In the genomic region with DNA sequence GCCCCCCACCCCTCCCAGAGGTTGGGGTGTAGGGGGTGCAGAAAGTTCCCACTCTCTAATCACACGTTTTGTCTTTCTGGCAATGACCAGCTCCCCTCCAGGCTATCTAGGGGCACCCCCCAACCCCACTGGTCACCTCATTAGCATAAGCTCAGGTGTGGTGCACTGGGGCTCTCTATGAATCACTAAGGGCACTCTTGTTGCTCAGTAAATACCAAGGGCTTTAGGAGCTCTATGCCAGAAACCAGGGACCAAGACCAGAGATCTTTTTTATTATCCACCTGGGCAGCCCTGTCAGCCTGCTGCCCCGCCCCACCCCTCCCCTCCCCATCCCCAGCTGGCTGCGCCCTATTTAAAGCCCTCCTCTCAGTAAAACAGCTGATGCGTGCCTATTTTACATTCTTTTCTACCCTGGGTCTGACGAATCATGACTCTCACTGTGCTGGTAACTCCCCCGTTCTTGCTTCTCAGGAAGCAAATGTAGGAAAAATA, we compare ENCODE assay signal across 9 cellular contexts. TPM values are rescaled to one million over a fixed set of nuclear protein-coding genes. Genes with fewer than 3 reads are reported as not detected.
DNase-seq lines count a peak whose midpoint lies in the region; ATAC-seq and TF ChIP-seq lines count a peak whose summit lies in the region.
"Had no signal": no experiment of that assay in that cellular context is flagged by ENCODE, and none has a peak within 500 bp of the region (broad histone marks: within the 10 kb centered on the region; RNA-seq: fewer than 3 reads in every experiment).

No MANE protein-coding gene starts in this region.

- no peak overlapping the region for H3K18ac ChIP-seq in H9 (ENCODE audit: insufficient read length, low read depth, low read length)

- H2BK12ac ChIP-seq in H9 (ENCODE audit: insufficient read length, low read depth, low read length): no peak overlapping the region

- H3K4me1 ChIP-seq in BLaER1 (peaks cover 69% of the 10 kb centered on the region), H9 (ENCODE audit: insufficient read depth, low read length) (no peaks in the 10 kb centered on the region)

- H3K27me3 ChIP-seq in BLaER1 (no peaks in the 10 kb centered on the region), H9 (ENCODE audit: insufficient read depth, low read length) (no peaks in the 10 kb centered on the region)

- H2BK15ac ChIP-seq in H9 (ENCODE audit: low read depth, low read length): no peak overlapping the region

- H3K4ac ChIP-seq in H9 (ENCODE audit: low read depth, low read length): no peak overlapping the region

- no peaks in the 10 kb centered on the region for H3K23me2 ChIP-seq in H9 (ENCODE audit: insufficient read length, low read depth, low read length, poor library complexity, severe bottlenecking)

- H4K20me1 ChIP-seq in BLaER1 (peaks cover 100% of the 10 kb centered on the region), H9 (ENCODE audit: control insufficient read depth, insufficient read depth, insufficient read length) (peaks cover under 1% of the 10 kb centered on the region)

- no peak overlapping the region for H2AFZ ChIP-seq in H9 (ENCODE audit: low read length)
- H2AFZ ChIP-seq: PC-9 had no signal

- peaks cover 2 to 14% (median 7%) of the 10 kb centered on the region in 3 experiments; a peak in 5 of 7 replicates for H3K36me3 Mint-ChIP-seq in H9 (ENCODE audit: insufficient read depth in 1 of 3, low read depth in 3 of 3)
- H3K36me3 Mint-ChIP-seq in activated naive CD8-positive, alpha-beta T cell treated with anti-CD3 and anti-CD28 coated beads, Interleukin-2, amount 50 U/mL, for 24 hours (ENCODE audit: low read depth): peaks cover 47% of the 10 kb centered on the region

- H3K9ac ChIP-seq in BLaER1 (no peak overlapping the region), H9 (ENCODE audit: extremely low read depth, insufficient read length, low read length) (no peak overlapping the region)

- H3K27me3 Mint-ChIP-seq in H9 (ENCODE audit: low read depth): no peaks in the 10 kb centered on the region
- no peaks in the 10 kb centered on the region for H3K27me3 Mint-ChIP-seq in activated naive CD8-positive, alpha-beta T cell treated with anti-CD3 and anti-CD28 coated beads, Interleukin-2, amount 50 U/mL, for 24 hours

- H2BK20ac ChIP-seq in H9 (ENCODE audit: low read depth, low read length, poor library complexity, severe bottlenecking): no peak overlapping the region

- H2BK5ac ChIP-seq in H9 (ENCODE audit: insufficient read length, low read length): no peak overlapping the region

- peaks cover 16% of the 10 kb centered on the region for H3K9me3 ChIP-seq in BLaER1
- no peaks in the 10 kb centered on the region for H3K9me3 ChIP-seq in H9 (ENCODE audit: control insufficient read depth, low read depth, low read length)

- H3K56ac ChIP-seq in H9 (ENCODE audit: insufficient read length, low read depth, low read length): no peak overlapping the region

- no peak overlapping the region for H3K4me3 Mint-ChIP-seq in H9
- H3K4me3 Mint-ChIP-seq in activated naive CD8-positive, alpha-beta T cell treated with anti-CD3 and anti-CD28 coated beads, Interleukin-2, amount 50 U/mL, for 24 hours: peak overlapping the region; percentile 51

- H4K5ac ChIP-seq in H9 (ENCODE audit: insufficient read length, low read depth, low read length): no peak overlapping the region

- H3K4me1 Mint-ChIP-seq in H9: peaks cover 53 to 59% of the 10 kb centered on the region in 2 experiments
- peaks cover 98% of the 10 kb centered on the region for H3K4me1 Mint-ChIP-seq in activated naive CD8-positive, alpha-beta T cell treated with anti-CD3 and anti-CD28 coated beads, Interleukin-2, amount 50 U/mL, for 24 hours

- H3K36me3 ChIP-seq in BLaER1: peaks cover 62% of the 10 kb centered on the region

- no peak overlapping the region for H2BK120ac ChIP-seq in H9 (ENCODE audit: low read depth, low read length, poor library complexity, severe bottlenecking)

- peak overlapping the region in 2 of 3 experiments; percentile 53 to 65; a peak in 4 of 7 replicates for H3K27ac Mint-ChIP-seq in H9
- H3K27ac Mint-ChIP-seq in activated naive CD8-positive, alpha-beta T cell treated with anti-CD3 and anti-CD28 coated beads, Interleukin-2, amount 50 U/mL, for 24 hours: peak overlapping the region; percentile 92

- DNase-seq in H9: no peak
- no peak for DNase-seq in activated naive CD8-positive, alpha-beta T cell treated with anti-CD3 and anti-CD28 coated beads, Interleukin-2, amount 50 U/mL, for 24 hours
- DNase-seq in left kidney (ENCODE audit: low read depth, low spot score): peak; percentile 78
- no peak for DNase-seq in NCI-H524 treated with DMSO at 0.1 percent for 48 hours (lab: John Stamatoyannopoulos, UW)
- DNase-seq in activated gamma-delta T cell treated with Interleukin-2 at 50 U/mL for 16 hours: no peak
- no peak for DNase-seq in NCI-H2107 treated with DMSO at 0.1 percent for 48 hours (lab: John Stamatoyannopoulos, UW; ENCODE audit: unreplicated experiment)
- DNase-seq: PC-9 had no signal

- no peak overlapping the region for H4K8ac ChIP-seq in H9 (replicated peaks; ENCODE audit: insufficient read length, low read depth, low read length)

- TF ChIP-seq CTCF in H9 (conservative IDR thresholded peaks at IDR 0.05): no peak

- H3K79me1 ChIP-seq in H9 (ENCODE audit: insufficient read depth, low read depth, low read length, poor library complexity, severe bottlenecking): peaks cover 20% of the 10 kb centered on the region

- no peaks in the 10 kb centered on the region for H3K9me3 Mint-ChIP-seq in H9
- no peaks in the 10 kb centered on the region for H3K9me3 Mint-ChIP-seq in activated naive CD8-positive, alpha-beta T cell treated with anti-CD3 and anti-CD28 coated beads, Interleukin-2, amount 50 U/mL, for 24 hours

- no CpG with 5 or more reads among the region's 6 CpGs for WGBS in H9 (ENCODE audit: extremely low coverage, insufficient read length, low lambda C conversion rate)

- peaks cover 25% of the 10 kb centered on the region; the same call in 1 of the 2 replicates for H3K79me2 ChIP-seq in H9 (ENCODE audit: insufficient read depth, low read length)

- no peak overlapping the region for H4K91ac ChIP-seq in H9 (ENCODE audit: insufficient read length, low read depth, low read length)

- H3K4me3 ChIP-seq in BLaER1: no peak overlapping the region
- H3K4me3 ChIP-seq: PC-9 had no signal

- H3K4me2 ChIP-seq in BLaER1 (peak overlapping the region; percentile 64), H9 (ENCODE audit: insufficient read depth, insufficient read length, low read length) (no peak overlapping the region)
- H3K4me2 ChIP-seq: PC-9 had no signal

- H3K27ac ChIP-seq in BLaER1 (no peak overlapping the region), H9 (ENCODE audit: insufficient read length, low read depth, low read length) (no peak overlapping the region)
- H3K27ac ChIP-seq: PC-9 had no signal

- H2AK5ac ChIP-seq in H9 (ENCODE audit: insufficient read length, low read length): no peak overlapping the region

- peak; percentile 73 for ATAC-seq in activated naive CD8-positive, alpha-beta T cell treated with anti-CD3 and anti-CD28 coated beads, Interleukin-2, amount 50 U/mL, for 24 hours
- no peak for ATAC-seq in HG02763 (IDR thresholded peaks at IDR 0.05; ENCODE audit: unreplicated experiment)

- H3K23ac ChIP-seq in H9 (ENCODE audit: insufficient read length, low read depth, low read length): no peak overlapping the region

- no peak overlapping the region for H3K14ac ChIP-seq in H9 (ENCODE audit: insufficient read depth, low read length)

- H3T11ph ChIP-seq in H9 (ENCODE audit: low read length): no peak overlapping the region

RNA-seq across cellular contexts. Expression of gene NCK2, which starts 24.3 kb away (rescaled TPM):
- 49.2 and 51.0 TPM in 2 replicates for total RNA-seq in H9 (2021)
